Comparison of ENCODE assay signal across 2 cellular contexts in the genomic region with DNA sequence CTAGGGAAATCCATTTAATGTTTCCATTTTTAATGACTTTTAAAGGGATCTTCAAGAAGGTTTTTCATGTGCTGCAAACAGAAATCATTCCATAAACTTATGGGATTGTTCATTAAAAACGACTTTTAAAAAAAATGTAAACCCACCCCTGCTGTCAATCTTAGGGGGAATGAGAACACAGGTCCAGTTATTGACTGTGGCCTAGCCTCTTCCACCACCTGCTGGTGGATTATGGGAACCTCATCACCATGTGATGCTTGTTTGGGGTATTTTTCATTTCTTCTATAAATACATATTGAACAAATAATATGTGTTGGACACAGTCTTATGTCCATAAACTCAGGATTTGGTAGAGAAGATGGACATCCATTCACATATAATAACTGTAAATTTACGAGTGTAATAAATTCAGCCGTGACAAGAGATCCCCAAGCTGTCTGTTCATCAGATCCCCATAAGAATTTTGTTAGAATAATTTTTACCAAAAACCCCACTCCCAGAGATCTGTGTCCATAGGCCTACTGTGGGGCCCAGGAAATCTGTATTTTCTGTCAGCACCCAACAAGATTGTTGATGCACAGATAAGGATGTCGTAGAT.
A peak's percentile ranks its signal among the peaks of the same experiment; 100 is the strongest.
TF ChIP-seq lines count a peak whose summit lies in the region.

No MANE protein-coding gene starts in this region.

TF ChIP-seq in SK-N-SH treated with all-trans-retinoic acid at 6 μM for 48 hours, 23 proteins besides CTCF, POLR2A, EP300 and RAD21:
- TF ChIP-seq CSDC2 (CRISPR knock-in tag; IDR thresholded peaks at IDR 0.05) (no peak), BACH2 (CRISPR knock-in tag; IDR thresholded peaks at IDR 0.05; ENCODE audit: borderline replicate concordance) (no peak), ZFP30 (CRISPR knock-in tag; IDR thresholded peaks at IDR 0.05) (no peak), GLIS3 (CRISPR knock-in tag; IDR thresholded peaks at IDR 0.05) (no peak), SNAI2 (CRISPR knock-in tag; IDR thresholded peaks at IDR 0.05) (no peak), OSR1 (CRISPR knock-in tag; IDR thresholded peaks at IDR 0.05) (no peak), ISL1 (CRISPR knock-in tag; IDR thresholded peaks at IDR 0.05) (no peak), PPARA (CRISPR knock-in tag; IDR thresholded peaks at IDR 0.05; ENCODE audit: borderline replicate concordance) (no peak), ZNF8 (CRISPR knock-in tag; IDR thresholded peaks at IDR 0.05) (no peak), ARNTL (CRISPR knock-in tag; IDR thresholded peaks at IDR 0.05; ENCODE audit: borderline replicate concordance, low read depth) (no peak), RARB (CRISPR knock-in tag; IDR thresholded peaks at IDR 0.05) (no peak)
- TF ChIP-seq, protein P1, sequence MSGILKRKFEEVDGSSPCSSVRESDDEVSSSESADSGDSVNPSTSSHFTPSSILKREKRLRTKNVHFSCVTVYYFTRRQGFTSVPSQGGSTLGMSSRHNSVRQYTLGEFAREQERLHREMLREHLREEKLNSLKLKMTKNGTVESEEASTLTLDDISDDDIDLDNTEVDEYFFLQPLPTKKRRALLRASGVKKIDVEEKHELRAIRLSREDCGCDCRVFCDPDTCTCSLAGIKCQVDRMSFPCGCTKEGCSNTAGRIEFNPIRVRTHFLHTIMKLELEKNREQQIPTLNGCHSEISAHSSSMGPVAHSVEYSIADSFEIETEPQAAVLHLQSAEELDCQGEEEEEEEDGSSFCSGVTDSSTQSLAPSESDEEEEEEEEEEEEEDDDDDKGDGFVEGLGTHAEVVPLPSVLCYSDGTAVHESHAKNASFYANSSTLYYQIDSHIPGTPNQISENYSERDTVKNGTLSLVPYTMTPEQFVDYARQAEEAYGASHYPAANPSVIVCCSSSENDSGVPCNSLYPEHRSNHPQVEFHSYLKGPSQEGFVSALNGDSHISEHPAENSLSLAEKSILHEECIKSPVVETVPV (CRISPR knock-in tag; IDR thresholded peaks at IDR 0.05) = no peak
- TF ChIP-seq, protein P2, sequence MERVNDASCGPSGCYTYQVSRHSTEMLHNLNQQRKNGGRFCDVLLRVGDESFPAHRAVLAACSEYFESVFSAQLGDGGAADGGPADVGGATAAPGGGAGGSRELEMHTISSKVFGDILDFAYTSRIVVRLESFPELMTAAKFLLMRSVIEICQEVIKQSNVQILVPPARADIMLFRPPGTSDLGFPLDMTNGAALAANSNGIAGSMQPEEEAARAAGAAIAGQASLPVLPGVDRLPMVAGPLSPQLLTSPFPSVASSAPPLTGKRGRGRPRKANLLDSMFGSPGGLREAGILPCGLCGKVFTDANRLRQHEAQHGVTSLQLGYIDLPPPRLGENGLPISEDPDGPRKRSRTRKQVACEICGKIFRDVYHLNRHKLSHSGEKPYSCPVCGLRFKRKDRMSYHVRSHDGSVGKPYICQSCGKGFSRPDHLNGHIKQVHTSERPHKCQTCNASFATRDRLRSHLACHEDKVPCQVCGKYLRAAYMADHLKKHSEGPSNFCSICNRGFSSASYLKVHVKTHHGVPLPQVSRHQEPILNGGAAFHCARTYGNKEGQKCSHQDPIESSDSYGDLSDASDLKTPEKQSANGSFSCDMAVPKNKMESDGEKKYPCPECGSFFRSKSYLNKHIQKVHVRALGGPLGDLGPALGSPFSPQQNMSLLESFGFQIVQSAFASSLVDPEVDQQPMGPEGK (CRISPR knock-in tag; IDR thresholded peaks at IDR 0.05; ENCODE audit: borderline replicate concordance) = no peak
- TF ChIP-seq, protein P3, sequence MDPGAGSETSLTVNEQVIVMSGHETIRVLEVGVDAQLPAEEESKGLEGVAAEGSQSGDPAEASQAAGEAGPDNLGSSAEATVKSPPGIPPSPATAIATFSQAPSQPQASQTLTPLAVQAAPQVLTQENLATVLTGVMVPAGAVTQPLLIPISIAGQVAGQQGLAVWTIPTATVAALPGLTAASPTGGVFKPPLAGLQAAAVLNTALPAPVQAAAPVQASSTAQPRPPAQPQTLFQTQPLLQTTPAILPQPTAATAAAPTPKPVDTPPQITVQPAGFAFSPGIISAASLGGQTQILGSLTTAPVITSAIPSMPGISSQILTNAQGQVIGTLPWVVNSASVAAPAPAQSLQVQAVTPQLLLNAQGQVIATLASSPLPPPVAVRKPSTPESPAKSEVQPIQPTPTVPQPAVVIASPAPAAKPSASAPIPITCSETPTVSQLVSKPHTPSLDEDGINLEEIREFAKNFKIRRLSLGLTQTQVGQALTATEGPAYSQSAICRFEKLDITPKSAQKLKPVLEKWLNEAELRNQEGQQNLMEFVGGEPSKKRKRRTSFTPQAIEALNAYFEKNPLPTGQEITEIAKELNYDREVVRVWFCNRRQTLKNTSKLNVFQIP (CRISPR knock-in tag; IDR thresholded peaks at IDR 0.05; ENCODE audit: borderline replicate concordance, low read depth) = no peak
- TF ChIP-seq, protein P4, sequence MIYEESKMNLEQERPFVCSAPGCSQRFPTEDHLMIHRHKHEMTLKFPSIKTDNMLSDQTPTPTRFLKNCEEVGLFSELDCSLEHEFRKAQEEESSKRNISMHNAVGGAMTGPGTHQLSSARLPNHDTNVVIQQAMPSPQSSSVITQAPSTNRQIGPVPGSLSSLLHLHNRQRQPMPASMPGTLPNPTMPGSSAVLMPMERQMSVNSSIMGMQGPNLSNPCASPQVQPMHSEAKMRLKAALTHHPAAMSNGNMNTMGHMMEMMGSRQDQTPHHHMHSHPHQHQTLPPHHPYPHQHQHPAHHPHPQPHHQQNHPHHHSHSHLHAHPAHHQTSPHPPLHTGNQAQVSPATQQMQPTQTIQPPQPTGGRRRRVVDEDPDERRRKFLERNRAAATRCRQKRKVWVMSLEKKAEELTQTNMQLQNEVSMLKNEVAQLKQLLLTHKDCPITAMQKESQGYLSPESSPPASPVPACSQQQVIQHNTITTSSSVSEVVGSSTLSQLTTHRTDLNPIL (CRISPR knock-in tag; IDR thresholded peaks at IDR 0.05; ENCODE audit: low read depth) = no peak

TF ChIP-seq in H1, 55 proteins besides CTCF, POLR2A, EP300 and RAD21:
- TF ChIP-seq MAFK (IDR thresholded peaks at IDR 0.05; ENCODE audit: low read depth, low read length) = peak; percentile 2; the same call in 1 of the 2 replicates
- TF ChIP-seq, protein P5, sequence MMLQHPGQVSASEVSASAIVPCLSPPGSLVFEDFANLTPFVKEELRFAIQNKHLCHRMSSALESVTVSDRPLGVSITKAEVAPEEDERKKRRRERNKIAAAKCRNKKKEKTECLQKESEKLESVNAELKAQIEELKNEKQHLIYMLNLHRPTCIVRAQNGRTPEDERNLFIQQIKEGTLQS (IDR thresholded peaks at IDR 0.05; ENCODE audit: insufficient read depth, low read depth, low read length) = 0 out of 2 replicates have a peak, but pooled peaks have one; percentile 23
- no peak for TF ChIP-seq CBX5 (IDR thresholded peaks at IDR 0.05; ENCODE audit: low read depth, low read length)
